8 cellular contexts compared by ENCODE assay signal in genomic region chr1:92994105-92994712, GRCh38. TPM values are rescaled to one million over a fixed set of nuclear protein-coding genes. Genes with fewer than 3 reads are reported as not detected.
A peak's percentile ranks its signal among the peaks of the same experiment; 100 is the strongest.
DNase-seq lines count a peak whose midpoint lies in the region; ATAC-seq and TF ChIP-seq lines count a peak whose summit lies in the region.

No MANE protein-coding gene starts in this region.

- no peaks in the 10 kb centered on the region for H3K36me3 Mint-ChIP-seq in activated T-helper 17 cell treated with anti-CD3 and anti-CD28 coated beads, Interleukin-2, amount 50 U/mL, for 72 hours (ENCODE audit: low read depth)

- H3K4me1 Mint-ChIP-seq in activated T-helper 17 cell treated with anti-CD3 and anti-CD28 coated beads, Interleukin-2, amount 50 U/mL, for 72 hours, result peaks cover 24% of the 10 kb centered on the region

- peaks cover 27% of the 10 kb centered on the region for H3K4me1 ChIP-seq in KMS-11 (ENCODE audit: low read depth, poor library complexity, severe bottlenecking)
- peaks cover 0 to 2% (median 0%) of the 10 kb centered on the region in 4 donors for H3K4me1 ChIP-seq in upper lobe of left lung

- WGBS in upper lobe of left lung, 2 donors, result 63% methylated on average over 5 of the region's 5 CpGs

- H3K27ac ChIP-seq in KMS-11, result no peak overlapping the region
- no peak overlapping the region for H3K27ac ChIP-seq in upper lobe of left lung

- no peak overlapping the region for H3K4me3 ChIP-seq in KMS-11 (IDR thresholded peaks at IDR 0.05; ENCODE audit: insufficient read depth, low read depth, low read length)
- no peak overlapping the region for H3K4me3 ChIP-seq in upper lobe of left lung

- H3K4me3 Mint-ChIP-seq in activated T-helper 17 cell treated with anti-CD3 and anti-CD28 coated beads, Interleukin-2, amount 50 U/mL, for 72 hours, result no peak overlapping the region

- peak; percentile 77 for TF ChIP-seq CTCF in KMS-11 (conservative IDR thresholded peaks at IDR 0.05; ENCODE audit: low read depth, low read length)
- TF ChIP-seq CTCF in upper lobe of left lung (IDR thresholded peaks at IDR 0.05), result peak; percentile 60 to 92 (median 82)

- H3K79me2 ChIP-seq in KMS-11 (ENCODE audit: insufficient read depth, low read depth), result no peaks in the 10 kb centered on the region

- H3K4me2 ChIP-seq in KMS-11, result no peak overlapping the region

- H2AFZ ChIP-seq in KMS-11 (ENCODE audit: low read depth), result no peak overlapping the region

- H3K36me3 ChIP-seq in KMS-11 (ENCODE audit: insufficient read depth) (no peaks in the 10 kb centered on the region), upper lobe of left lung (no peaks in the 10 kb centered on the region)

- no peaks in the 10 kb centered on the region for H3K9me3 Mint-ChIP-seq in activated T-helper 17 cell treated with anti-CD3 and anti-CD28 coated beads, Interleukin-2, amount 50 U/mL, for 72 hours

- no peak overlapping the region for H3K27ac Mint-ChIP-seq in activated T-helper 17 cell treated with anti-CD3 and anti-CD28 coated beads, Interleukin-2, amount 50 U/mL, for 72 hours

- H3K9me3 ChIP-seq in upper lobe of left lung, result no peaks in the 10 kb centered on the region

- H4K20me1 ChIP-seq in KMS-11 (ENCODE audit: insufficient read depth), result no peaks in the 10 kb centered on the region

- peak; percentile 90 for DNase-seq in DMS153 treated with DMSO at 0.1 percent for 48 hours (lab: John Stamatoyannopoulos, UW; ENCODE audit: unreplicated experiment)
- peak; percentile 89 for DNase-seq in OCI-M1 (lab: John Stamatoyannopoulos, UW)
- DNase-seq in fibroblast of the conjunctiva (ENCODE audit: low read depth), result peak; percentile 83
- DNase-seq in nucleus accumbens (lab: John Stamatoyannopoulos, UW), result peak in 45 of 56 donors; percentile 1 to 86 (median 41)
- DNase-seq in upper lobe of left lung, result peak in 1 of 2 donors; percentile 77

- no peak for TF ChIP-seq POLR2A in upper lobe of left lung (IDR thresholded peaks at IDR 0.05)

- H3K27me3 ChIP-seq in KMS-11 (ENCODE audit: insufficient read depth, low read depth) (no peaks in the 10 kb centered on the region), upper lobe of left lung (no peaks in the 10 kb centered on the region)

- no peak overlapping the region for H3K9ac ChIP-seq in KMS-11

- no peak for TF ChIP-seq EP300 in upper lobe of left lung (IDR thresholded peaks at IDR 0.05)

- H3K27me3 Mint-ChIP-seq in activated T-helper 17 cell treated with anti-CD3 and anti-CD28 coated beads, Interleukin-2, amount 50 U/mL, for 72 hours, result no peaks in the 10 kb centered on the region

- ATAC-seq in GM21447 (IDR thresholded peaks at IDR 0.05; ENCODE audit: unreplicated experiment) (peak; percentile 57), upper lobe of left lung (ENCODE audit: low FRiP score in 2 of 2) (peak; percentile 80 to 90)
- ATAC-seq in activated T-helper 17 cell treated with anti-CD3 and anti-CD28 coated beads, Interleukin-2, amount 50 U/mL, for 72 hours (replicated peaks), result peak; percentile 81

RNA-seq across cellular contexts. Expression of gene DIPK1A, which starts 32.9 kb away (rescaled TPM):
- total RNA-seq in activated T-helper 17 cell treated with anti-CD3 and anti-CD28 coated beads, Interleukin-2, amount 50 U/mL, for 72 hours, result 1 to 10 TPM; 6.5 to 8.6 TPM
- 10 to 100 TPM in 1 of 6 donors, 1 to 10 TPM in 5; 2.8 to 15.2 (median 4.4) TPM for total RNA-seq in upper lobe of left lung
